14 cellular contexts compared by ENCODE assay signal in the genomic region with DNA sequence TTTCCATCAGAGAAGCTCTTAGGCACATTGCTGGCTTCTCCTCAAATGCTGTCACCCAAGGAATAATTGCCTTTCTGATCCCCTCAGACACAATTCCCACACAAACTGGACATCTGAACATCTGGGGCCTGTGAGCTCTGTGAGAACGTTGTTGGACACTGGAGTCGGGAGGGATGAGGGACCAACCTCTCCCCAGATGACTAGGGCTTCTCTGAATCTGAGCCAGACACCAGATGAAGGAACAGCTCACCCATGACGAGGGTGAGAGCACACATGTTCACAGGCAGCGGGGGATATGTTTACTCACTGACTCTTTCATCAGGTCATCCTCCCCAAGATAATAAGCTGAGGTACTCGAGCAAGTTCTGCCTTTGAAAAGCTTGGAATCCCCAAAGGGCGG.
DNase-seq lines count a peak whose midpoint lies in the region; ATAC-seq and TF ChIP-seq lines count a peak whose summit lies in the region.
"Had no signal": no experiment of that assay in that cellular context is flagged by ENCODE, and none has a peak within 500 bp of the region (broad histone marks: within the 10 kb centered on the region; RNA-seq: fewer than 3 reads in every experiment).

No MANE protein-coding gene starts in this region.

- H3K4me1 ChIP-seq in lower lobe of right lung = peaks cover 9% of the 10 kb centered on the region

- H3K9me3 Mint-ChIP-seq in activated CD4-positive, alpha-beta T cell treated with anti-CD3 and anti-CD28 coated beads, Interleukin-2, amount 10 ng/mL, durations not matched to agents 24 days and 14 days = peaks cover under 1% of the 10 kb centered on the region

- ATAC-seq in GM18520 (IDR thresholded peaks at IDR 0.05; ENCODE audit: unreplicated experiment) = no peak
- no peak for ATAC-seq in lower lobe of right lung
- ATAC-seq: activated CD8-positive, alpha-beta memory T cell treated with anti-CD3 and anti-CD28 coated beads, Interleukin-2, amount 10 ng/mL, durations not matched to agents 7 days and 5 days; left lung had no signal

- H3K27ac ChIP-seq in brain microvascular endothelial cell (peak overlapping the region; percentile 50), lower lobe of right lung (no peak overlapping the region)
- H3K27ac ChIP-seq: left lung, SJSA1 had no signal

- H3K4me3 Mint-ChIP-seq in activated CD4-positive, alpha-beta T cell treated with anti-CD3 and anti-CD28 coated beads, Interleukin-2, amount 10 ng/mL, durations not matched to agents 24 days and 14 days = no peak overlapping the region
- H3K4me3 Mint-ChIP-seq: activated CD8-positive, alpha-beta memory T cell treated with anti-CD3 and anti-CD28 coated beads, Interleukin-2, amount 10 ng/mL, durations not matched to agents 7 days and 5 days; activated naive CD4-positive, alpha-beta T cell treated with anti-CD3 and anti-CD28 coated beads for 36 hours had no signal

- H3K36me3 ChIP-seq in brain microvascular endothelial cell (replicated peaks) (no peaks in the 10 kb centered on the region), lower lobe of right lung (no peaks in the 10 kb centered on the region)
- H3K36me3 ChIP-seq: left lung, SJSA1 had no signal

- intact Hi-C loops in lower lobe of right lung (cut with DNase I) = no loop called here
- intact Hi-C loops in activated CD4-positive, alpha-beta T cell treated with anti-CD3 and anti-CD28 coated beads, Interleukin-2, amount 10 ng/mL, durations not matched to agents 24 days and 14 days (cut with micrococcal nuclease) = loop anchor here (5.0 kb wide), 1 partner anchor 34 kb away; no protein-coding TSS in a partner anchor

- in situ Hi-C loops in brain microvascular endothelial cell (cut with HindIII; ENCODE audit: low pct_ligation_motif_present, low sequenced_read_pairs) = no loop called here

- no peak overlapping the region for H3K4me3 ChIP-seq in brain microvascular endothelial cell (ENCODE audit: low read depth, low read length)
- no peak overlapping the region for H3K4me3 ChIP-seq in lower lobe of right lung
- H3K4me3 ChIP-seq: left lung, SJSA1 had no signal

- H3K27me3 ChIP-seq in brain microvascular endothelial cell (replicated peaks) (no peaks in the 10 kb centered on the region), lower lobe of right lung (ENCODE audit: low read depth) (peaks cover 41% of the 10 kb centered on the region)
- H3K27me3 ChIP-seq: SJSA1 had no signal

- H3K4me1 Mint-ChIP-seq in activated CD4-positive, alpha-beta T cell treated with anti-CD3 and anti-CD28 coated beads, Interleukin-2, amount 10 ng/mL, durations not matched to agents 24 days and 14 days = peaks cover 33% of the 10 kb centered on the region

- H3K36me3 Mint-ChIP-seq in activated CD4-positive, alpha-beta T cell treated with anti-CD3 and anti-CD28 coated beads, Interleukin-2, amount 10 ng/mL, durations not matched to agents 24 days and 14 days (ENCODE audit: low read depth) = peaks cover 3% of the 10 kb centered on the region

- no peak overlapping the region for H3K27ac Mint-ChIP-seq in activated CD4-positive, alpha-beta T cell treated with anti-CD3 and anti-CD28 coated beads, Interleukin-2, amount 10 ng/mL, durations not matched to agents 24 days and 14 days
- H3K27ac Mint-ChIP-seq: activated CD8-positive, alpha-beta memory T cell treated with anti-CD3 and anti-CD28 coated beads, Interleukin-2, amount 10 ng/mL, durations not matched to agents 7 days and 5 days; activated naive CD4-positive, alpha-beta T cell treated with anti-CD3 and anti-CD28 coated beads for 36 hours had no signal

- DNase-seq in Daoy (ENCODE audit: low read depth) (peak; percentile 95), NCI-H345 (lab: John Stamatoyannopoulos, UW) (peak; percentile 52), brain microvascular endothelial cell (peak; percentile 84), left kidney (ENCODE audit: low read depth, low spot score) (peak; percentile 61), NCI-H446 treated with DMSO at 0.1 percent for 48 hours (lab: John Stamatoyannopoulos, UW) (no peak), lower lobe of right lung (no peak)
- DNase-seq in activated CD4-positive, alpha-beta T cell treated with anti-CD3 and anti-CD28 coated beads, Interleukin-2, amount 10 ng/mL, durations not matched to agents 24 days and 14 days = no peak
- DNase-seq: activated CD8-positive, alpha-beta memory T cell treated with anti-CD3 and anti-CD28 coated beads, Interleukin-2, amount 10 ng/mL, durations not matched to agents 7 days and 5 days; activated naive CD4-positive, alpha-beta T cell treated with anti-CD3 and anti-CD28 coated beads for 36 hours; C1 segment of cervical spinal cord; left lung; NCI-H2029 treated with DMSO at 0.1 percent for 48 hours had no signal

- no peaks in the 10 kb centered on the region for H3K9me3 ChIP-seq in lower lobe of right lung
- H3K9me3 ChIP-seq: left lung, SJSA1 had no signal

- TF ChIP-seq CTCF in brain microvascular endothelial cell (IDR thresholded peaks at IDR 0.05; ENCODE audit: low read depth, low read length, missing control alignments) = no peak
- no peak for TF ChIP-seq CTCF in lower lobe of right lung (IDR thresholded peaks at IDR 0.05)

- H3K27me3 Mint-ChIP-seq in activated CD4-positive, alpha-beta T cell treated with anti-CD3 and anti-CD28 coated beads, Interleukin-2, amount 10 ng/mL, durations not matched to agents 24 days and 14 days = peaks cover 22% of the 10 kb centered on the region

Comparison
In these comparisons a context has a peak if more than half of its experiments do, and no peak if none do; other contexts are left out.
1. DNase-seq: peak in Daoy (single experiment), NCI-H345 (single experiment), brain microvascular endothelial cell (single experiment) and left kidney (single experiment); none in NCI-H446 treated with DMSO at 0.1 percent for 48 hours (single experiment), lower lobe of right lung (single experiment) and activated CD4-positive, alpha-beta T cell treated with anti-CD3 and anti-CD28 coated beads, Interleukin-2, amount 10 ng/mL, durations not matched to agents 24 days and 14 days (single experiment).